Comparison of ENCODE assay signal across 26 cellular contexts in the genomic region with DNA sequence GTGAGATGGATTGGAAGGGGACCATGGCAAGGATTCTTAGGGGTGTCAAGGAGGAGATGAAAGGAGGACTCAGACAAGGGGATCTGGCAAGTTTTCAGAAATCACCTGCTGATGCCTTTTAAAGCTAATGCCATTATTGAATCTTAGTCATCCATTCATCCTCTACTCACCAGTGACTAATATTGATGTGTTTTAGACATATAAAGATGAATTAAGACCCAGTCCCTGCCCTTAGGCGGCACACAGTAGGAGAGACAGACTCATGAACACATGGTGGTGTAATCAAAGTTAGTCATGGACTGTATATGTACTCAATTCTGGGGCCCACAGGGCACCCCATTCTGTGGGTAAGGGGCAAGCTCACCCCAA. TPM values are rescaled to one million over a fixed set of nuclear protein-coding genes. Genes with fewer than 3 reads are reported as not detected.
DNase-seq lines count a peak whose midpoint lies in the region; ATAC-seq and TF ChIP-seq lines count a peak whose summit lies in the region.
"Had no signal": no experiment of that assay in that cellular context is flagged by ENCODE, and none has a peak within 500 bp of the region (broad histone marks: within the 10 kb centered on the region; RNA-seq: fewer than 3 reads in every experiment).

No MANE protein-coding gene starts in this region.

- TF ChIP-seq CTCF in HCT116 (IDR thresholded peaks at IDR 0.05 in 2 of 3, conservative IDR thresholded peaks at IDR 0.05 in 1 of 3; ENCODE audit: borderline replicate concordance in 1 of 3, insufficient read depth in 1 of 3, low read depth in 2 of 3, low read length in 2 of 3) (no peak), endodermal cell (conservative IDR thresholded peaks at IDR 0.05) (no peak), esophagus squamous epithelium (IDR thresholded peaks at IDR 0.05) (no peak), right atrium auricular region (IDR thresholded peaks at IDR 0.05) (no peak)

- 95 to 100% methylated on average over 1 of the region's 1 CpG for WGBS in endodermal cell (ENCODE audit: insufficient coverage in 1 of 2, insufficient read length in 1 of 2), 2 experiments
- 25 to 69% methylated on average over 1 of the region's 1 CpG for WGBS in esophagus squamous epithelium, 2 donors

- peaks cover 53% of the 10 kb centered on the region for H3K4me1 Mint-ChIP-seq in endodermal cell
- H3K4me1 Mint-ChIP-seq: CD14-positive monocyte, naive B cell had no signal

- peak overlapping the region; percentile 38 for H3K4me2 ChIP-seq in HCT116 (ENCODE audit: low read length)

- TF ChIP-seq POLR2A in HCT116 (IDR thresholded peaks at IDR 0.05; ENCODE audit: borderline replicate concordance, extremely low read depth, insufficient read depth, insufficient read length) (no peak), esophagus squamous epithelium (IDR thresholded peaks at IDR 0.05) (no peak)

- H4K20me1 ChIP-seq in HCT116 (ENCODE audit: insufficient read depth): no peaks in the 10 kb centered on the region

- no peaks in the 10 kb centered on the region for H3K36me3 Mint-ChIP-seq in endodermal cell (ENCODE audit: low read depth)
- H3K36me3 Mint-ChIP-seq: activated naive CD8-positive, alpha-beta T cell treated with anti-CD3 and anti-CD28 coated beads, Interleukin-2, amount 10 ng/mL, durations not matched to agents 7 days and 5 days; CD14-positive monocyte; mesothelial cell of epicardium had no signal

- intact Hi-C loops in HCT116 (cut with micrococcal nuclease): no loop called here
- intact Hi-C loops in esophagus squamous epithelium (cut with DNase I): no loop called here

- no peaks in the 10 kb centered on the region for H3K79me2 ChIP-seq in HCT116 (ENCODE audit: insufficient read depth, low read length)

- H3K36me3 ChIP-seq in HCT116 (ENCODE audit: control insufficient read depth in 1 of 2, insufficient read depth in 2 of 2, low read length in 2 of 2): no peaks in the 10 kb centered on the region
- H3K36me3 ChIP-seq in endodermal cell (ENCODE audit: control insufficient read depth, insufficient read depth, low read length): no peaks in the 10 kb centered on the region
- no peaks in the 10 kb centered on the region for H3K36me3 ChIP-seq in esophagus squamous epithelium
- H3K36me3 ChIP-seq in right atrium auricular region: no peaks in the 10 kb centered on the region
- H3K36me3 ChIP-seq: left ventricle myocardium inferior, neutrophil, uterus had no signal

- RAD21 ChIA-PET in HCT116 (lab: Charles Lee; ENCODE audit: low non-redundant PET in 1 of 2, low total read pairs in 2 of 2, uncharacterized antibody in 2 of 2, unreplicated experiment in 2 of 2): no interaction called here

- H3K27ac Mint-ChIP-seq in endodermal cell: peak overlapping the region; percentile 35
- H3K27ac Mint-ChIP-seq: activated CD8-positive, alpha-beta T cell treated with anti-CD3 and anti-CD28 coated beads, Interleukin-2, amount 10 ng/mL, durations not matched to agents 7 days and 5 days; activated naive CD8-positive, alpha-beta T cell treated with anti-CD3 and anti-CD28 coated beads, Interleukin-2, amount 10 ng/mL, durations not matched to agents 7 days and 5 days; CD14-positive monocyte; mesothelial cell of epicardium; progenitor cell of endocrine pancreas; T-helper 1 cell treated with Interleukin-12 subunit alpha and Interleukin-12 subunit beta and Interleukin-4 antibody, amounts not matched to agents 30 μg/mL and 1 μg/mL, for 36 hours had no signal

- peak; percentile 71 for DNase-seq in HCT116 (ENCODE audit: low read depth, low spot score)
- peak; percentile 76 for DNase-seq in RKO (ENCODE audit: low spot score)
- DNase-seq in endodermal cell: no peak
- peak; percentile 58 for DNase-seq in renal cortical epithelial cell (ENCODE audit: low read depth)
- DNase-seq in NCI-H1694 treated with DMSO at 0.1 percent for 48 hours (lab: John Stamatoyannopoulos, UW): no peak
- no peak for DNase-seq in esophagus squamous epithelium (lab: John Stamatoyannopoulos, UW)
- no peak for DNase-seq in right atrium auricular region (ENCODE audit: low spot score)
- no peak for DNase-seq in NCI-H1092 treated with DMSO at 0.1 percent for 48 hours (lab: John Stamatoyannopoulos, UW)
- DNase-seq: activated CD4-positive, CD25-positive, alpha-beta regulatory T cell treated with anti-CD3 and anti-CD28 coated beads, Interleukin-2, amount 50 U/mL, for 72 hours; activated CD8-positive, alpha-beta T cell treated with anti-CD3 and anti-CD28 coated beads, Interleukin-2, amount 10 ng/mL, durations not matched to agents 7 days and 5 days; activated effector memory CD4-positive, alpha-beta T cell treated with Interleukin-2 at 50 U/mL for 16 hours; activated naive CD8-positive, alpha-beta T cell treated with anti-CD3 and anti-CD28 coated beads, Interleukin-2, amount 10 ng/mL, durations not matched to agents 7 days and 5 days; activated T-cell treated with anti-CD3 and anti-CD28 coated beads for 4 hours; dermis blood vessel endothelial cell; KBM-7; left ventricle myocardium inferior; naive B cell; NCI-H1436; stimulated activated CD4-positive, alpha-beta T cell treated with anti-CD3 and anti-CD28 coated beads, Interleukin-15, amount 100 ng/mL, for 24 hours; stimulated activated naive CD4-positive, alpha-beta T cell; uterus had no signal

- H3K9me3 Mint-ChIP-seq in endodermal cell: peaks cover 7% of the 10 kb centered on the region
- H3K9me3 Mint-ChIP-seq: activated naive CD8-positive, alpha-beta T cell treated with anti-CD3 and anti-CD28 coated beads, Interleukin-2, amount 10 ng/mL, durations not matched to agents 7 days and 5 days; CD14-positive monocyte; T-helper 1 cell treated with Interleukin-12 subunit alpha and Interleukin-12 subunit beta and Interleukin-4 antibody, amounts not matched to agents 30 μg/mL and 1 μg/mL, for 36 hours had no signal

- H2AFZ ChIP-seq in HCT116 (ENCODE audit: low read depth, low read length, poor library complexity, severe bottlenecking): no peak overlapping the region

- no TSS peak for BruUV-seq in HCT116 (replicated peaks; lab: Mats Ljungman, UMichigan)

- H3K9ac ChIP-seq in HCT116 (ENCODE audit: low read length) (no peak overlapping the region), endodermal cell (ENCODE audit: extremely low read depth, low read length, poor library complexity, severe bottlenecking) (no peak overlapping the region)

- H3K27ac ChIP-seq in HCT116 (ENCODE audit: low read depth, low read length) (no peak overlapping the region), endodermal cell (ENCODE audit: low read depth, low read length) (no peak overlapping the region), esophagus squamous epithelium (no peak overlapping the region), right atrium auricular region (no peak overlapping the region)
- H3K27ac ChIP-seq: left ventricle myocardium inferior, neutrophil, uterus had no signal

- H3K4me3 ChIP-seq in HCT116 (replicated peaks in 1 of 2; ENCODE audit: low read depth in 1 of 2, low read length in 2 of 2): no peak overlapping the region
- no peak overlapping the region for H3K4me3 ChIP-seq in endodermal cell (ENCODE audit: low read length)
- H3K4me3 ChIP-seq in esophagus squamous epithelium: no peak overlapping the region
- H3K4me3 ChIP-seq in right atrium auricular region: no peak overlapping the region
- H3K4me3 ChIP-seq: left ventricle myocardium inferior, uterus had no signal

- H3K27me3 ChIP-seq in HCT116 (ENCODE audit: insufficient read depth, low read length) (no peaks in the 10 kb centered on the region; the same call in 1 of the 2 replicates), endodermal cell (ENCODE audit: control insufficient read depth, insufficient read depth, low read length, poor library complexity, severe bottlenecking) (no peaks in the 10 kb centered on the region), esophagus squamous epithelium (no peaks in the 10 kb centered on the region), right atrium auricular region (no peaks in the 10 kb centered on the region)
- H3K27me3 ChIP-seq: neutrophil, uterus had no signal

- peak; percentile 18; the same call in 1 of the 2 replicates for TF ChIP-seq RAD21 in HCT116 (IDR thresholded peaks at IDR 0.05; ENCODE audit: low read depth)

- H3K4me1 ChIP-seq in HCT116 (ENCODE audit: control insufficient read depth in 1 of 2, insufficient read depth in 2 of 2, low read length in 2 of 2) (peaks cover 16 to 31% of the 10 kb centered on the region in 2 experiments), endodermal cell (ENCODE audit: control insufficient read depth, insufficient read depth, low read length) (peaks cover 20% of the 10 kb centered on the region), esophagus squamous epithelium (peaks cover 10 to 58% (median 14%) of the 10 kb centered on the region in 3 donors), right atrium auricular region (peaks cover 0 to 4% of the 10 kb centered on the region in 2 donors)
- H3K4me1 ChIP-seq: uterus had no signal

- POLR2A ChIA-PET in HCT116 (lab: Charles Lee): interaction anchor here (0.6 kb wide), 1 partner anchor 111 kb away, joined by 3 read pairs; no protein-coding TSS in a partner anchor

- ATAC-seq in HCT116: peak; percentile 81
- ATAC-seq: activated CD8-positive, alpha-beta T cell treated with anti-CD3 and anti-CD28 coated beads, Interleukin-2, amount 10 ng/mL, durations not matched to agents 7 days and 5 days had no signal

- H3K9me2 ChIP-seq in HCT116 (ENCODE audit: insufficient read depth): no peaks in the 10 kb centered on the region

- H3K27me3 Mint-ChIP-seq in endodermal cell (ENCODE audit: insufficient read depth): peaks cover 3% of the 10 kb centered on the region

- CTCF ChIA-PET in HCT116 (lab: Charles Lee): interaction anchor here (1.3 kb wide), 1 partner anchor 13 kb away, joined by 4 read pairs; no protein-coding TSS in a partner anchor

- H3K4me3 Mint-ChIP-seq in endodermal cell: no peak overlapping the region
- H3K4me3 Mint-ChIP-seq: activated CD8-positive, alpha-beta T cell treated with anti-CD3 and anti-CD28 coated beads, Interleukin-2, amount 10 ng/mL, durations not matched to agents 7 days and 5 days; activated naive CD8-positive, alpha-beta T cell treated with anti-CD3 and anti-CD28 coated beads, Interleukin-2, amount 10 ng/mL, durations not matched to agents 7 days and 5 days; CD14-positive monocyte; mesothelial cell of epicardium; naive B cell; T-helper 1 cell treated with Interleukin-12 subunit alpha and Interleukin-12 subunit beta and Interleukin-4 antibody, amounts not matched to agents 30 μg/mL and 1 μg/mL, for 36 hours had no signal

- no peaks in the 10 kb centered on the region for H3K9me3 ChIP-seq in HCT116 (ENCODE audit: control insufficient read depth in 1 of 2, insufficient read depth in 1 of 2, low read depth in 1 of 2, low read length in 2 of 2)
- H3K9me3 ChIP-seq in endodermal cell (ENCODE audit: control insufficient read depth, low read length): peaks cover 9% of the 10 kb centered on the region
- H3K9me3 ChIP-seq in esophagus squamous epithelium: no peaks in the 10 kb centered on the region
- H3K9me3 ChIP-seq in right atrium auricular region: no peaks in the 10 kb centered on the region
- H3K9me3 ChIP-seq: left ventricle myocardium inferior, neutrophil, uterus had no signal

RNA-seq across cellular contexts. Expression of gene ATL2, which starts 56.5 kb away (rescaled TPM):
- total RNA-seq in HCT116 (2021; ENCODE audit: unreplicated experiment) (80.7 TPM), endodermal cell (100 to 1,000 TPM; 125 to 139 TPM), renal cortical epithelial cell (110 and 186 TPM in 2 replicates), esophagus squamous epithelium (100 to 1,000 TPM in 2 of 4 donors, 10 to 100 TPM in 2; 65.2 to 178 (median 91.3) TPM), right atrium auricular region (10 to 100 TPM; 33.9 to 51.1 TPM)
- polyA plus RNA-seq in HCT116 (2012): 44.3 and 49.1 TPM in 2 replicates
- 90.9 TPM for polyA plus RNA-seq in endodermal cell (2013, experiment 1 of 2)
- polyA plus RNA-seq in endodermal cell (2013, experiment 2 of 2): 94.2 TPM

Comparison
In these comparisons a context has a peak if more than half of its experiments do, and no peak if none do; other contexts are left out.
1. DNase-seq: peak in HCT116 (single experiment), RKO (single experiment) and renal cortical epithelial cell (single experiment); none in endodermal cell (single experiment), NCI-H1694 treated with DMSO at 0.1 percent for 48 hours (single experiment), esophagus squamous epithelium (single experiment), right atrium auricular region (single experiment) and NCI-H1092 treated with DMSO at 0.1 percent for 48 hours (single experiment).